ENCODE assay signal across 21 cellular contexts in the genomic region with DNA sequence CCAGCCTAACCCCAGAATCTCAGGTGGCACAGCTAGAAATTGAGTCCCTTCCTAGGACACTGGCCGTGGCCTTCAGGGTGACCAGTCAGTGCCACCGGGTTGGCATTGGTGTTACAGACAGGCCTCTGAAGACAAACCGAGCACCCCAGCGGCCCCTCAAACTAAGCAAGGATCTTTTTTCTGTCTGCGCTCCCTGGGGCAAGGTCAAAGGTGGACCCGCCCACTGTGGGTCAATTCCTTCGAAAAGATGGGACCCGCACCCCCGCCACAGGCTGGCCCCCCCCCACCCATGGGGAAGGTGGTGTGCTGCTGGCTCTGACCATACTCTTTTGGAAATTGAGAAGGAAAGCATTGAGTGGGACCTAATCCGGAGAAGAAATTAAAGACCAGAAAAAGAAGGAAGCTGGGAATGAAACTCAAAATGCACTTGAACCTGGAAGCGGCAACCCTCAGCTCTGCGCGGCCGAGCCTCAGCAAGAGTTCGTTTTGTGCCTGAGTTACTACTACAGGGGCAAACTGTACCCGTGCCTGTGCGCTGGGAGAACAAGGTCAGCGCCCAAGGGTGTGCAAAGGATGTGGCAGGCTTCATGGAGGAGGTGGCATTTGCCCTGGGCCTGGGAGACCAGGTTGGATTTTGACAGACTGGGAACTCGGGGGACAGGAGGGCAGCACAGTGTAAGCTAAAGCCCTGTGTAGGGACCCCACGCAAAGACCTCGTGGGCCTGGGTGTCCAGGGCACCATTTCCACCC. TPM values are rescaled to one million over a fixed set of nuclear protein-coding genes. Genes with fewer than 3 reads are reported as not detected.
DNase-seq lines count a peak whose midpoint lies in the region; ATAC-seq and TF ChIP-seq lines count a peak whose summit lies in the region.
"Had no signal": no experiment of that assay in that cellular context is flagged by ENCODE, and none has a peak within 500 bp of the region (broad histone marks: within the 10 kb centered on the region; RNA-seq: fewer than 3 reads in every experiment).

No MANE protein-coding gene starts in this region.

- POLR2A ChIA-PET in CD8-positive, alpha-beta T cell (lab: Charles Lee), result interaction anchor here (0.8 to 13.2 kb wide), 5 partner anchors 13 to 30 kb away, joined by 4 to 201 read pairs (median 27); partner anchors contain the start of genes TMC6 and TMC8

- H3K27me3 Mint-ChIP-seq in activated T-cell treated with anti-CD3 and anti-CD28 coated beads, Interleukin-2, amount 50 U/mL, for 72 hours (ENCODE audit: low read depth), result no peaks in the 10 kb centered on the region
- H3K27me3 Mint-ChIP-seq in CD8-positive, alpha-beta T cell (ENCODE audit: low read depth), result no peaks in the 10 kb centered on the region
- no peaks in the 10 kb centered on the region for H3K27me3 Mint-ChIP-seq in activated naive CD8-positive, alpha-beta T cell
- H3K27me3 Mint-ChIP-seq: effector memory CD8-positive, alpha-beta T cell had no signal

- H3K27me3 ChIP-seq in CD8-positive, alpha-beta T cell (ENCODE audit: insufficient read depth, low read length), result no peaks in the 10 kb centered on the region
- H3K27me3 ChIP-seq: heart right ventricle, vagina had no signal

- H3K4me1 Mint-ChIP-seq in activated T-cell treated with anti-CD3 and anti-CD28 coated beads, Interleukin-2, amount 50 U/mL, for 72 hours (ENCODE audit: low read depth), result peaks cover 21% of the 10 kb centered on the region
- H3K4me1 Mint-ChIP-seq in CD8-positive, alpha-beta T cell (ENCODE audit: low read depth), result peaks cover 28% of the 10 kb centered on the region
- peaks cover 21% of the 10 kb centered on the region for H3K4me1 Mint-ChIP-seq in activated naive CD8-positive, alpha-beta T cell (ENCODE audit: low read depth)

- intact Hi-C loops in CD8-positive, alpha-beta T cell (cut with DNase I, micrococcal nuclease), result no loop called here
- intact Hi-C loops in posterior vena cava (cut with DNase I), result no loop called here

- H3K9me3 Mint-ChIP-seq in activated T-cell treated with anti-CD3 and anti-CD28 coated beads, Interleukin-2, amount 50 U/mL, for 72 hours, result no peaks in the 10 kb centered on the region
- H3K9me3 Mint-ChIP-seq in CD8-positive, alpha-beta T cell, result no peaks in the 10 kb centered on the region
- no peaks in the 10 kb centered on the region for H3K9me3 Mint-ChIP-seq in activated naive CD8-positive, alpha-beta T cell (ENCODE audit: low read depth)
- H3K9me3 Mint-ChIP-seq: effector memory CD8-positive, alpha-beta T cell; neural crest cell had no signal

- peak overlapping the region; percentile 54 for H3K27ac Mint-ChIP-seq in activated T-cell treated with anti-CD3 and anti-CD28 coated beads, Interleukin-2, amount 50 U/mL, for 72 hours
- H3K27ac Mint-ChIP-seq in CD8-positive, alpha-beta T cell, result peak overlapping the region; percentile 18
- peak overlapping the region; percentile 85 for H3K27ac Mint-ChIP-seq in activated naive CD8-positive, alpha-beta T cell

- H3K36me3 Mint-ChIP-seq in activated T-cell treated with anti-CD3 and anti-CD28 coated beads, Interleukin-2, amount 50 U/mL, for 72 hours (ENCODE audit: insufficient read depth in 2 of 2), result peaks cover 0 to 10% of the 10 kb centered on the region in 2 donors
- H3K36me3 Mint-ChIP-seq in CD8-positive, alpha-beta T cell, result peaks cover 75% of the 10 kb centered on the region
- H3K36me3 Mint-ChIP-seq in activated naive CD8-positive, alpha-beta T cell, result no peaks in the 10 kb centered on the region

- no peak for ATAC-seq in activated T-cell treated with anti-CD3 and anti-CD28 coated beads, Interleukin-2, amount 50 U/mL, for 72 hours (replicated peaks in 1 of 2)
- no peak for ATAC-seq in CD8-positive, alpha-beta T cell
- ATAC-seq in HG02798 (IDR thresholded peaks at IDR 0.05; ENCODE audit: poor library complexity, unreplicated experiment), result no peak
- ATAC-seq: effector memory CD8-positive, alpha-beta T cell had no signal

- no peak overlapping the region for H3K4me3 ChIP-seq in CD8-positive, alpha-beta T cell (ENCODE audit: low read depth, low read length)
- H3K4me3 ChIP-seq: heart right ventricle, vagina had no signal

- TF ChIP-seq CTCF in CD8-positive, alpha-beta T cell (IDR thresholded peaks at IDR 0.05), result no peak

- DNase-seq in activated T-cell treated with anti-CD3 and anti-CD28 coated beads, Interleukin-2, amount 50 U/mL, for 72 hours, result no peak
- DNase-seq in activated T-cell treated with anti-CD3 and anti-CD28 coated beads for 4 hours (no peak), posterior vena cava (ENCODE audit: low spot score) (peak; percentile 51), NCI-H1930 (lab: John Stamatoyannopoulos, UW) (no peak), NCI-H774 (lab: John Stamatoyannopoulos, UW) (no peak)
- no peak for DNase-seq in CD8-positive, alpha-beta T cell
- DNase-seq: central memory CD4-positive, alpha-beta T cell; COR-L47; effector memory CD8-positive, alpha-beta T cell; heart right ventricle; mammary epithelial cell; NCI-H345; NK-92 treated with Interleukin-12 subunit alpha and Interleukin-12 subunit beta, amount 100 ng/mL, for 24 hours; RPMI8226; WERI-Rb-1 had no signal

- peaks cover 12% of the 10 kb centered on the region for H3K4me1 ChIP-seq in CD8-positive, alpha-beta T cell (ENCODE audit: insufficient read depth, low read length)

- no peak overlapping the region for H3K4me3 Mint-ChIP-seq in activated T-cell treated with anti-CD3 and anti-CD28 coated beads, Interleukin-2, amount 50 U/mL, for 72 hours
- no peak overlapping the region for H3K4me3 Mint-ChIP-seq in CD8-positive, alpha-beta T cell
- no peak overlapping the region for H3K4me3 Mint-ChIP-seq in activated naive CD8-positive, alpha-beta T cell
- H3K4me3 Mint-ChIP-seq: effector memory CD8-positive, alpha-beta T cell had no signal

- H3K27ac ChIP-seq in CD8-positive, alpha-beta T cell (ENCODE audit: low read depth, low read length), result no peak overlapping the region
- H3K27ac ChIP-seq: vagina, WERI-Rb-1 had no signal

- peaks cover 73% of the 10 kb centered on the region for H3K36me3 ChIP-seq in CD8-positive, alpha-beta T cell (ENCODE audit: insufficient read depth, low read length)

- H3K9me3 ChIP-seq in CD8-positive, alpha-beta T cell (ENCODE audit: low read length), result no peaks in the 10 kb centered on the region
- H3K9me3 ChIP-seq: heart right ventricle, vagina had no signal

- CTCF ChIA-PET in CD8-positive, alpha-beta T cell (lab: Charles Lee), result interaction anchor here (8.2 to 8.8 kb wide), 2 partner anchors 29 to 69 kb away, joined by 85 to 181 read pairs; no protein-coding TSS in a partner anchor

RNA-seq across cellular contexts. Expression of gene TMC6, which starts 20.4 kb away (rescaled TPM):
- 100 to 1,000 TPM; 129 to 137 TPM for total RNA-seq in activated T-cell treated with anti-CD3 and anti-CD28 coated beads, Interleukin-2, amount 50 U/mL, for 72 hours
- total RNA-seq in CD8-positive, alpha-beta T cell, result 100 to 1,000 TPM; 518 to 535 TPM
- 10 to 100 TPM; 35.6 to 37.4 TPM for total RNA-seq in posterior vena cava

RNA-seq across cellular contexts. Expression of gene TMC8, which starts 22.4 kb away (rescaled TPM):
- total RNA-seq in activated T-cell treated with anti-CD3 and anti-CD28 coated beads, Interleukin-2, amount 50 U/mL, for 72 hours, result 100 to 1,000 TPM; 102 to 124 TPM
- 100 to 1,000 TPM; 312 to 315 TPM for total RNA-seq in CD8-positive, alpha-beta T cell
- total RNA-seq in posterior vena cava, result 10 to 100 TPM in 1 of 2 donors, 1 to 10 TPM in 1; 6.4 to 15.7 TPM
- total RNA-seq: M059J had no signal

RNA-seq across cellular contexts. Expression of gene C17orf99, which starts 38.0 kb away (rescaled TPM):
- total RNA-seq in activated T-cell treated with anti-CD3 and anti-CD28 coated beads, Interleukin-2, amount 50 U/mL, for 72 hours, result under 1 TPM in 1 of 2 donors, not detected in 1; 0.58 TPM
- total RNA-seq in CD8-positive, alpha-beta T cell, result not detected
- total RNA-seq in posterior vena cava, result not detected
- total RNA-seq: M059J, neural crest cell, renal cortical epithelial cell, vagina had no signal

Comparison
In these comparisons a context has a peak if more than half of its experiments do, and no peak if none do; other contexts are left out.
1. H3K27ac Mint-ChIP-seq: peak in every context shown above with its lines; median percentile 85 in activated naive CD8-positive, alpha-beta T cell; 54 in activated T-cell treated with anti-CD3 and anti-CD28 coated beads, Interleukin-2, amount 50 U/mL, for 72 hours; 18 in CD8-positive, alpha-beta T cell.
2. RNA of gene TMC8, which starts 22.4 kb away (total RNA-seq): 312 to 315 TPM in CD8-positive, alpha-beta T cell and 102 to 124 TPM in activated T-cell treated with anti-CD3 and anti-CD28 coated beads, Interleukin-2, amount 50 U/mL, for 72 hours; 6.4 to 15.7 TPM in posterior vena cava; every median in the first group is over 4 times any median in the second.